16 cellular contexts compared by ENCODE assay signal in genomic region chr19:4414144-4414799, GRCh38. TPM values are rescaled to one million over a fixed set of nuclear protein-coding genes. Genes with fewer than 3 reads are reported as not detected.
DNase-seq lines count a peak whose midpoint lies in the region; ATAC-seq and TF ChIP-seq lines count a peak whose summit lies in the region.
"Had no signal": no experiment of that assay in that cellular context is flagged by ENCODE, and none has a peak within 500 bp of the region (broad histone marks: within the 10 kb centered on the region; RNA-seq: fewer than 3 reads in every experiment).

No MANE protein-coding gene starts in this region.

- no peak overlapping the region for H3K9ac ChIP-seq in smooth muscle cell (ENCODE audit: low read depth)

- H3K4me1 ChIP-seq in smooth muscle cell (ENCODE audit: low read depth): peaks cover 14% of the 10 kb centered on the region
- H3K4me1 ChIP-seq in aorta (ENCODE audit: control insufficient read depth in 1 of 2, insufficient read depth in 2 of 2, low read length in 2 of 2): no peaks in the 10 kb centered on the region

- H3K27ac ChIP-seq in smooth muscle cell (ENCODE audit: low read depth): peak overlapping the region; percentile 6
- no peak overlapping the region for H3K27ac ChIP-seq in aorta (ENCODE audit: low read depth in 1 of 2, low read length in 2 of 2)
- H3K27ac ChIP-seq: brain microvascular endothelial cell, epithelial cell of prostate, thoracic aorta had no signal

- H3K27me3 ChIP-seq in smooth muscle cell (ENCODE audit: low read depth) (no peaks in the 10 kb centered on the region), aorta (ENCODE audit: control insufficient read depth in 1 of 2, insufficient read depth in 2 of 2, low read length in 1 of 2) (no peaks in the 10 kb centered on the region)
- H3K27me3 ChIP-seq: brain microvascular endothelial cell had no signal

- H3K27me3 Mint-ChIP-seq in activated naive CD8-positive, alpha-beta T cell treated with anti-CD3 and anti-CD28 coated beads, Interleukin-2, amount 50 U/mL, for 24 hours: no peaks in the 10 kb centered on the region
- H3K27me3 Mint-ChIP-seq in activated naive CD8-positive, alpha-beta T cell treated with anti-CD3 and anti-CD28 coated beads for 36 hours: no peaks in the 10 kb centered on the region
- H3K27me3 Mint-ChIP-seq: activated T-cell treated with anti-CD3 and anti-CD28 coated beads, Interleukin-2, amount 50 U/mL, for 24 hours had no signal

- H4K20me1 ChIP-seq in smooth muscle cell (ENCODE audit: low read depth): no peaks in the 10 kb centered on the region

- no peaks in the 10 kb centered on the region for H3K4me1 Mint-ChIP-seq in activated naive CD8-positive, alpha-beta T cell treated with anti-CD3 and anti-CD28 coated beads, Interleukin-2, amount 50 U/mL, for 24 hours
- H3K4me1 Mint-ChIP-seq in activated naive CD8-positive, alpha-beta T cell treated with anti-CD3 and anti-CD28 coated beads for 36 hours: peaks cover 1% of the 10 kb centered on the region

- H3K4me3 Mint-ChIP-seq in activated naive CD8-positive, alpha-beta T cell treated with anti-CD3 and anti-CD28 coated beads, Interleukin-2, amount 50 U/mL, for 24 hours: no peak overlapping the region
- no peak overlapping the region for H3K4me3 Mint-ChIP-seq in activated naive CD8-positive, alpha-beta T cell treated with anti-CD3 and anti-CD28 coated beads for 36 hours
- H3K4me3 Mint-ChIP-seq: activated T-cell treated with anti-CD3 and anti-CD28 coated beads, Interleukin-2, amount 50 U/mL, for 24 hours had no signal

- peaks cover 16% of the 10 kb centered on the region for H3F3A ChIP-seq in smooth muscle cell (ENCODE audit: low read depth)

- H3K79me2 ChIP-seq in smooth muscle cell (ENCODE audit: low read depth): peaks cover 17% of the 10 kb centered on the region

- H3K4me3 ChIP-seq in foreskin fibroblast (ENCODE audit: low read depth in 1 of 2, low read length in 2 of 2) (peak overlapping the region in 1 of 2 donors; percentile 37), smooth muscle cell (peak overlapping the region; percentile 6), aorta (ENCODE audit: low read length in 2 of 2) (no peak overlapping the region)

- H3K4me2 ChIP-seq in smooth muscle cell: peak overlapping the region; percentile 74

- H3K9me3 ChIP-seq in smooth muscle cell (replicated peaks; ENCODE audit: low read depth) (no peaks in the 10 kb centered on the region), aorta (ENCODE audit: control insufficient read depth, low read length) (no peaks in the 10 kb centered on the region)
- H3K9me3 ChIP-seq: thoracic aorta had no signal

- intact Hi-C loops in aorta (cut with DNase I): no loop called here

- TF ChIP-seq CTCF in foreskin fibroblast (IDR thresholded peaks at IDR 0.05; ENCODE audit: low read depth, low read length): no peak
- TF ChIP-seq CTCF in smooth muscle cell (IDR thresholded peaks at IDR 0.05; ENCODE audit: borderline replicate concordance, insufficient read depth, poor library complexity, severe bottlenecking): no peak

- peaks cover 50% of the 10 kb centered on the region for H3K36me3 Mint-ChIP-seq in activated naive CD8-positive, alpha-beta T cell treated with anti-CD3 and anti-CD28 coated beads, Interleukin-2, amount 50 U/mL, for 24 hours (ENCODE audit: low read depth)
- peaks cover 14% of the 10 kb centered on the region for H3K36me3 Mint-ChIP-seq in activated naive CD8-positive, alpha-beta T cell treated with anti-CD3 and anti-CD28 coated beads for 36 hours

- peak overlapping the region; percentile 1 for H2AFZ ChIP-seq in smooth muscle cell (ENCODE audit: low read depth)

- no peak for ATAC-seq in activated naive CD8-positive, alpha-beta T cell treated with anti-CD3 and anti-CD28 coated beads, Interleukin-2, amount 50 U/mL, for 24 hours
- no peak for ATAC-seq in aorta (ENCODE audit: low FRiP score)
- ATAC-seq in GM21390 (IDR thresholded peaks at IDR 0.05; ENCODE audit: unreplicated experiment): no peak

- H3K36me3 ChIP-seq in smooth muscle cell (ENCODE audit: low read depth) (no peaks in the 10 kb centered on the region), aorta (ENCODE audit: control insufficient read depth in 1 of 2, insufficient read depth in 2 of 2, low read length in 1 of 2) (no peaks in the 10 kb centered on the region)
- H3K36me3 ChIP-seq: brain microvascular endothelial cell, thoracic aorta had no signal

- H3K27ac Mint-ChIP-seq in activated naive CD8-positive, alpha-beta T cell treated with anti-CD3 and anti-CD28 coated beads, Interleukin-2, amount 50 U/mL, for 24 hours: peak overlapping the region; percentile 4
- H3K27ac Mint-ChIP-seq in activated naive CD8-positive, alpha-beta T cell treated with anti-CD3 and anti-CD28 coated beads for 36 hours: no peak overlapping the region
- H3K27ac Mint-ChIP-seq: activated T-cell treated with anti-CD3 and anti-CD28 coated beads, Interleukin-2, amount 50 U/mL, for 24 hours had no signal

- WGBS in smooth muscle cell (ENCODE audit: low lambda C conversion rate): 86% methylated on average over 7 of the region's 7 CpGs
- 86 to 89% methylated on average over 7 of the region's 7 CpGs for WGBS in aorta, 2 donors

- no peaks in the 10 kb centered on the region for H3K9me3 Mint-ChIP-seq in activated naive CD8-positive, alpha-beta T cell treated with anti-CD3 and anti-CD28 coated beads, Interleukin-2, amount 50 U/mL, for 24 hours
- no peaks in the 10 kb centered on the region for H3K9me3 Mint-ChIP-seq in activated naive CD8-positive, alpha-beta T cell treated with anti-CD3 and anti-CD28 coated beads for 36 hours
- H3K9me3 Mint-ChIP-seq: activated T-cell treated with anti-CD3 and anti-CD28 coated beads, Interleukin-2, amount 50 U/mL, for 24 hours had no signal

- no peak for DNase-seq in activated naive CD8-positive, alpha-beta T cell treated with anti-CD3 and anti-CD28 coated beads, Interleukin-2, amount 50 U/mL, for 24 hours
- DNase-seq in activated naive CD8-positive, alpha-beta T cell treated with anti-CD3 and anti-CD28 coated beads for 36 hours: no peak
- DNase-seq in amniotic epithelial cell (ENCODE audit: low read depth) (peak; percentile 72), foreskin fibroblast (peak; percentile 40 to 70), smooth muscle cell (lab: John Stamatoyannopoulos, UW; ENCODE audit: unreplicated experiment) (no peak), aorta (no peak)
- no peak for DNase-seq in effector CD4-positive, alpha-beta T cell
- DNase-seq: activated CD4-positive, alpha-beta T cell treated with anti-CD3 and anti-CD28 coated beads for 1 hour; activated T-cell treated with anti-CD3 and anti-CD28 coated beads, Interleukin-2, amount 50 U/mL, for 24 hours; brain microvascular endothelial cell; COR-L47; midbrain; NCI-H1048 had no signal

RNA-seq across cellular contexts. Expression of gene CHAF1A, which starts 11.8 kb away (rescaled TPM):
- total RNA-seq in activated naive CD8-positive, alpha-beta T cell treated with anti-CD3 and anti-CD28 coated beads for 36 hours: 10 to 100 TPM; 76.8 to 77.6 TPM
- total RNA-seq in smooth muscle cell: 3.8 and 14.7 TPM in 2 replicates
- polyA plus RNA-seq in smooth muscle cell: 11.4 and 14.8 TPM in 2 replicates
- total RNA-seq in aorta: 1 to 10 TPM; 6.5 to 7.0 TPM
- polyA plus RNA-seq in aorta: 1 to 10 TPM; 5.2 to 9.3 TPM

RNA-seq across cellular contexts. Expression of gene SH3GL1, which starts 13.9 kb away (rescaled TPM):
- 10 to 100 TPM; 40.3 to 41.1 TPM for total RNA-seq in activated naive CD8-positive, alpha-beta T cell treated with anti-CD3 and anti-CD28 coated beads for 36 hours
- total RNA-seq in smooth muscle cell: 50.1 and 52.9 TPM in 2 replicates
- 120 and 132 TPM in 2 replicates for polyA plus RNA-seq in smooth muscle cell
- 10 to 100 TPM; 66.5 to 69.7 TPM for total RNA-seq in aorta
- 10 to 100 TPM; 37.7 to 48.6 TPM for polyA plus RNA-seq in aorta

RNA-seq across cellular contexts. Expression of gene UBXN6, which starts 43.3 kb away (rescaled TPM):
- total RNA-seq in activated naive CD8-positive, alpha-beta T cell treated with anti-CD3 and anti-CD28 coated beads for 36 hours: 10 to 100 TPM; 37.0 to 37.8 TPM
- 49.4 and 50.7 TPM in 2 replicates for total RNA-seq in smooth muscle cell
- 44.8 and 51.3 TPM in 2 replicates for polyA plus RNA-seq in smooth muscle cell
- total RNA-seq in aorta: 10 to 100 TPM; 84.9 to 86.7 TPM
- polyA plus RNA-seq in aorta: 100 to 1,000 TPM in 1 of 2 donors, 10 to 100 TPM in 1; 78.5 to 181 TPM

RNA-seq across cellular contexts. Expression of gene HDGFL2, which starts 57.8 kb away (rescaled TPM):
- total RNA-seq in activated naive CD8-positive, alpha-beta T cell treated with anti-CD3 and anti-CD28 coated beads for 36 hours: 10 to 100 TPM; 45.5 to 47.0 TPM
- 27.9 and 37.0 TPM in 2 replicates for total RNA-seq in smooth muscle cell
- polyA plus RNA-seq in smooth muscle cell: 89.1 and 94.1 TPM in 2 replicates
- total RNA-seq in aorta: 10 to 100 TPM; 23.6 to 36.1 TPM
- 10 to 100 TPM; 15.4 to 47.9 TPM for polyA plus RNA-seq in aorta

Comparison
In these comparisons a context has a peak if more than half of its experiments do, and no peak if none do; other contexts are left out.
1. DNase-seq: peak in amniotic epithelial cell (single experiment) and foreskin fibroblast (2 of 2); none in activated naive CD8-positive, alpha-beta T cell treated with anti-CD3 and anti-CD28 coated beads, Interleukin-2, amount 50 U/mL, for 24 hours (single experiment), activated naive CD8-positive, alpha-beta T cell treated with anti-CD3 and anti-CD28 coated beads for 36 hours (single experiment), smooth muscle cell (single experiment), aorta (0 of 2) and effector CD4-positive, alpha-beta T cell (single experiment).